Comparison of ENCODE assay signal across 18 cellular contexts in genomic region chr14:54148251-54148650, GRCh38.
DNase-seq lines count a peak whose midpoint lies in the region; ATAC-seq and TF ChIP-seq lines count a peak whose summit lies in the region.
"Had no signal": no experiment of that assay in that cellular context is flagged by ENCODE, and none has a peak within 500 bp of the region (broad histone marks: within the 10 kb centered on the region; RNA-seq: fewer than 3 reads in every experiment).

No MANE protein-coding gene starts in this region.

- intact Hi-C loops in MCF 10A (cut with micrococcal nuclease): no loop called here
- intact Hi-C loops in breast epithelium (cut with DNase I; ENCODE audit: low total_unique reads): no loop called here
- intact Hi-C loops in Right ventricle myocardium superior (cut with DNase I): no loop called here

- H3K9me3 ChIP-seq in breast epithelium: peaks cover 3 to 10% of the 10 kb centered on the region in 2 donors

- peak overlapping the region; percentile 2 for H3K27ac Mint-ChIP-seq in MCF 10A (ENCODE audit: low read depth, unreplicated experiment)
- H3K27ac Mint-ChIP-seq: CD8-positive, alpha-beta memory T cell; GM23338 had no signal

- no peak overlapping the region for H3K4me3 Mint-ChIP-seq in MCF 10A (ENCODE audit: unreplicated experiment)
- H3K4me3 Mint-ChIP-seq: CD8-positive, alpha-beta memory T cell; GM23338 had no signal

- no peak for DNase-seq in MCF 10A (ENCODE audit: unreplicated experiment)
- no peak for DNase-seq in breast epithelium (ENCODE audit: low spot score in 2 of 2)
- DNase-seq in dermis blood vessel endothelial cell: peak; percentile 38
- DNase-seq in iris pigment epithelial cell (ENCODE audit: low read depth): peak; percentile 44
- DNase-seq in Right ventricle myocardium superior: no peak
- no peak for DNase-seq in GM10248 (ENCODE audit: extremely low spot score)
- DNase-seq in DMS153 (lab: John Stamatoyannopoulos, UW): no peak
- DNase-seq: AML-193; Caco-2; CD8-positive, alpha-beta memory T cell; DMS53; H7 had no signal

- peaks cover 8% of the 10 kb centered on the region for H3K9me3 Mint-ChIP-seq in MCF 10A (ENCODE audit: unreplicated experiment)

- H3K36me3 Mint-ChIP-seq in MCF 10A (ENCODE audit: insufficient read depth, unreplicated experiment): no peaks in the 10 kb centered on the region
- H3K36me3 Mint-ChIP-seq: CD8-positive, alpha-beta memory T cell had no signal

- H3K36me3 ChIP-seq in breast epithelium: no peaks in the 10 kb centered on the region
- H3K36me3 ChIP-seq: BLaER1 had no signal

- peaks cover 22% of the 10 kb centered on the region for H3K4me1 Mint-ChIP-seq in MCF 10A (ENCODE audit: insufficient read depth, unreplicated experiment)
- H3K4me1 Mint-ChIP-seq: CD8-positive, alpha-beta memory T cell; GM23338 had no signal

- no peak for TF ChIP-seq POLR2A in breast epithelium (IDR thresholded peaks at IDR 0.05)

- no peak for TF ChIP-seq CTCF in MCF 10A (IDR thresholded peaks at IDR 0.05; ENCODE audit: unreplicated experiment)
- no peak for TF ChIP-seq CTCF in breast epithelium (IDR thresholded peaks at IDR 0.05)
- no peak for TF ChIP-seq CTCF in GM10248 (IDR thresholded peaks at IDR 0.05; ENCODE audit: control extremely low read depth, extremely low read depth, low read depth, missing control alignments)

- BruUV-seq in MCF 10A (replicated peaks; lab: Mats Ljungman, UMichigan): no TSS peak

- CTCF ChIA-PET in MCF 10A (lab: Yijun Ruan, JAX): no interaction called here
- CTCF ChIA-PET in GM10248 (lab: Yijun Ruan, JAX): interaction anchor here (3.3 kb wide), 1 partner anchor 12 kb away, joined by 8 read pairs; no protein-coding TSS in a partner anchor

- H3K27me3 Mint-ChIP-seq in MCF 10A (ENCODE audit: insufficient read depth, unreplicated experiment): no peaks in the 10 kb centered on the region

- H3K4me1 ChIP-seq in breast epithelium: no peaks in the 10 kb centered on the region
- H3K4me1 ChIP-seq: Caco-2 had no signal

- no peak for ATAC-seq in Right ventricle myocardium superior (ENCODE audit: poor library complexity)
- no peak for ATAC-seq in HG02642 (IDR thresholded peaks at IDR 0.05; ENCODE audit: poor library complexity, unreplicated experiment)
- ATAC-seq: GM12878, GM23338 had no signal

- H3K4me3 ChIP-seq in breast epithelium: no peak overlapping the region
- H3K4me3 ChIP-seq: BLaER1, GM12878, GM23338 had no signal

- POLR2A ChIA-PET in MCF 10A (lab: Yijun Ruan, JAX): interaction anchor here (0.8 kb wide), 1 partner anchor 8 kb away, joined by 3 read pairs; no protein-coding TSS in a partner anchor
- POLR2A ChIA-PET in GM10248 (lab: Yijun Ruan, JAX): no interaction called here

- H3K27me3 ChIP-seq in breast epithelium: no peaks in the 10 kb centered on the region
- H3K27me3 ChIP-seq: BLaER1 had no signal

- H3K27ac ChIP-seq in breast epithelium: no peak overlapping the region
- H3K27ac ChIP-seq: 22Rv1, BLaER1, HL-60 had no signal

Comparison
In these comparisons a context has a peak if more than half of its experiments do, and no peak if none do; other contexts are left out.
1. DNase-seq: peak in dermis blood vessel endothelial cell (single experiment) and iris pigment epithelial cell (single experiment); none in MCF 10A (single experiment), breast epithelium (0 of 2), Right ventricle myocardium superior (single experiment), GM10248 (single experiment) and DMS153 (single experiment).